In genomic region chr9:130766031-130766903, GRCh38 we compare ENCODE assay signal across 10 cellular contexts.
DNase-seq lines count a peak whose midpoint lies in the region; ATAC-seq, FAIRE-seq and TF ChIP-seq lines count a peak whose summit lies in the region.
"Had no signal": no experiment of that assay in that cellular context is flagged by ENCODE, and none has a peak within 500 bp of the region (broad histone marks: within the 10 kb centered on the region; RNA-seq: fewer than 3 reads in every experiment).

No MANE protein-coding gene starts in this region.

- DNase-seq in CD4-positive, alpha-beta T cell = no peak
- no peak for DNase-seq in endothelial cell of umbilical vein (ENCODE audit: low read depth, low spot score)
- no peak for DNase-seq in osteocyte (ENCODE audit: extremely low spot score, unreplicated experiment)
- no peak for DNase-seq in middle frontal gyrus (ENCODE audit: extremely low spot score, low spot score)
- no peak for DNase-seq in UCSD-AML1 (lab: John Stamatoyannopoulos, UW; ENCODE audit: unreplicated experiment)
- no peak for DNase-seq in NCI-H1930 (lab: John Stamatoyannopoulos, UW)
- DNase-seq: adrenal gland; stimulated activated CD4-positive, alpha-beta T cell treated with anti-CD3 and anti-CD28 coated beads, Interleukin-4, amount 100 ng/mL, for 4 hours had no signal

- H3K9me3 ChIP-seq in CD4-positive, alpha-beta T cell (ENCODE audit: control insufficient read depth, low read length) = no peaks in the 10 kb centered on the region
- no peaks in the 10 kb centered on the region for H3K9me3 ChIP-seq in endothelial cell of umbilical vein (replicated peaks; ENCODE audit: control insufficient read depth, insufficient read depth, low read length)
- H3K9me3 ChIP-seq: adrenal gland had no signal

- H3K4me2 ChIP-seq in endothelial cell of umbilical vein (ENCODE audit: insufficient read depth, low read length) = peak overlapping the region; percentile 77

- CTCF ChIA-PET in CD4-positive, alpha-beta T cell (lab: Charles Lee) = no interaction called here
- CTCF ChIA-PET in endothelial cell of umbilical vein (lab: Charles Lee) = interaction anchor here (1.7 to 2.5 kb wide), 2 partner anchors 10 to 65 kb away, joined by 8 to 9 read pairs; no protein-coding TSS in a partner anchor

- H3K4me1 Mint-ChIP-seq in CD4-positive, alpha-beta T cell (ENCODE audit: low read depth) = peaks cover 52% of the 10 kb centered on the region
- H3K4me1 Mint-ChIP-seq in IgD-negative memory B cell (peaks cover 23 to 40% (median 34%) of the 10 kb centered on the region in 3 donors), osteocyte (ENCODE audit: unreplicated experiment) (peaks cover 50% of the 10 kb centered on the region)

- no peak for TF ChIP-seq POLR2A in endothelial cell of umbilical vein (IDR thresholded peaks at IDR 0.05; ENCODE audit: low read depth, low read length)

- H3K27me3 ChIP-seq in CD4-positive, alpha-beta T cell (ENCODE audit: control insufficient read depth, insufficient read depth, low read length) = no peaks in the 10 kb centered on the region
- H3K27me3 ChIP-seq in endothelial cell of umbilical vein (ENCODE audit: control insufficient read depth in 2 of 2, insufficient read depth in 2 of 2, low read length in 2 of 2) = no peaks in the 10 kb centered on the region
- H3K27me3 ChIP-seq: adrenal gland had no signal

- H3K27ac ChIP-seq in CD4-positive, alpha-beta T cell (ENCODE audit: low read depth, low read length) = no peak overlapping the region
- H3K27ac ChIP-seq in endothelial cell of umbilical vein (ENCODE audit: insufficient read depth, low read depth, low read length) = peak overlapping the region; percentile 97

- no peak for FAIRE-seq in endothelial cell of umbilical vein (lab: Jason Lieb, UNC)

- no peak for TF ChIP-seq CTCF in CD4-positive, alpha-beta T cell (IDR thresholded peaks at IDR 0.05)
- TF ChIP-seq CTCF in endothelial cell of umbilical vein (IDR thresholded peaks at IDR 0.05; ENCODE audit: extremely low read depth in 1 of 2, insufficient read depth in 1 of 2, low read depth in 1 of 2, low read length in 2 of 2) (no peak), osteocyte (IDR thresholded peaks at IDR 0.05) (no peak)

- H3K4me1 ChIP-seq in endothelial cell of umbilical vein (ENCODE audit: control insufficient read depth, extremely low read depth, insufficient read depth, low read length) = peaks cover 46% of the 10 kb centered on the region

- no peaks in the 10 kb centered on the region for H3K9me3 Mint-ChIP-seq in CD4-positive, alpha-beta T cell
- H3K9me3 Mint-ChIP-seq in IgD-negative memory B cell (no peaks in the 10 kb centered on the region), osteocyte (ENCODE audit: unreplicated experiment) (no peaks in the 10 kb centered on the region)

- H3K36me3 Mint-ChIP-seq in CD4-positive, alpha-beta T cell (ENCODE audit: low read depth) = no peaks in the 10 kb centered on the region
- H3K36me3 Mint-ChIP-seq in IgD-negative memory B cell (no peaks in the 10 kb centered on the region), osteocyte (ENCODE audit: unreplicated experiment) (no peaks in the 10 kb centered on the region)

- no TSS peak for BruUV-seq in endothelial cell of umbilical vein (replicated peaks; lab: Mats Ljungman, UMichigan)

- no peaks in the 10 kb centered on the region for H3K36me3 ChIP-seq in endothelial cell of umbilical vein (ENCODE audit: control insufficient read depth in 2 of 2, extremely low read depth in 1 of 2, insufficient read depth in 2 of 2, low read length in 2 of 2)
- H3K36me3 ChIP-seq: adrenal gland had no signal

- no peaks in the 10 kb centered on the region for H3K9me1 ChIP-seq in endothelial cell of umbilical vein (replicated peaks; ENCODE audit: control insufficient read depth, extremely low read depth, insufficient read depth, low read length)

- peak overlapping the region; percentile 84 for H3K9ac ChIP-seq in endothelial cell of umbilical vein (replicated peaks; ENCODE audit: extremely low read depth, insufficient read depth, low read length)

- peaks cover 53% of the 10 kb centered on the region for H3K79me2 ChIP-seq in endothelial cell of umbilical vein (ENCODE audit: control insufficient read depth, insufficient read depth, low read length)

- no peak overlapping the region for H2AFZ ChIP-seq in endothelial cell of umbilical vein (ENCODE audit: low read depth, low read length)

- intact Hi-C loops in CD4-positive, alpha-beta T cell (cut with DNase I, micrococcal nuclease) = no loop called here
- intact Hi-C loops in endothelial cell of umbilical vein (cut with micrococcal nuclease) = loop anchor here (5.0 kb wide), 1 partner anchor 81 kb away; no protein-coding TSS in a partner anchor

- H3K27me3 Mint-ChIP-seq in CD4-positive, alpha-beta T cell = no peaks in the 10 kb centered on the region
- H3K27me3 Mint-ChIP-seq in IgD-negative memory B cell = no peaks in the 10 kb centered on the region
- H3K27me3 Mint-ChIP-seq in osteocyte (ENCODE audit: unreplicated experiment) = no peaks in the 10 kb centered on the region

- POLR2A ChIA-PET in CD4-positive, alpha-beta T cell (lab: Charles Lee) = no interaction called here
- POLR2A ChIA-PET in endothelial cell of umbilical vein (lab: Charles Lee) = no interaction called here

- dilution Hi-C loops in endothelial cell of umbilical vein (cut with MboI; ENCODE audit: extremely low pct_ligation_motif_present, low sequenced_read_pairs) = no loop called here

- peak overlapping the region in 1 of 3 experiments; percentile 20 for H3K4me3 ChIP-seq in endothelial cell of umbilical vein (replicated peaks in 1 of 3; ENCODE audit: insufficient read depth in 1 of 3, low read depth in 1 of 3, low read length in 3 of 3)
- H3K4me3 ChIP-seq: adrenal gland had no signal

- H3K27ac Mint-ChIP-seq in CD4-positive, alpha-beta T cell = peak overlapping the region; percentile 57
- H3K27ac Mint-ChIP-seq in IgD-negative memory B cell (peak overlapping the region in 2 of 3 donors; percentile 63 to 65), osteocyte (ENCODE audit: unreplicated experiment) (peak overlapping the region; percentile 42)

- H4K20me1 ChIP-seq in endothelial cell of umbilical vein (replicated peaks; ENCODE audit: control insufficient read depth, extremely low read depth, insufficient read depth, low read length) = no peaks in the 10 kb centered on the region

- no peak overlapping the region for H3K4me3 Mint-ChIP-seq in CD4-positive, alpha-beta T cell
- peak overlapping the region in 1 of 4 donors; percentile 67 for H3K4me3 Mint-ChIP-seq in IgD-negative memory B cell
- H3K4me3 Mint-ChIP-seq in osteocyte (ENCODE audit: unreplicated experiment) = no peak overlapping the region

- no peak for ATAC-seq in CD4-positive, alpha-beta T cell (ENCODE audit: poor library complexity)
- no peak for ATAC-seq in HG03039 (IDR thresholded peaks at IDR 0.05; ENCODE audit: unreplicated experiment)

TF ChIP-seq in endothelial cell of umbilical vein, 7 proteins besides CTCF, POLR2A, EP300 and RAD21:
- TF ChIP-seq EZH2 (IDR thresholded peaks at IDR 0.05; ENCODE audit: borderline replicate concordance, low read depth, low read length, severe bottlenecking) = no peak
- TF ChIP-seq GATA2 (IDR thresholded peaks at IDR 0.05; ENCODE audit: insufficient read depth, insufficient read length, low read depth, low read length) = no peak
- TF ChIP-seq JUN (IDR thresholded peaks at IDR 0.05; ENCODE audit: borderline replicate concordance, insufficient read depth, insufficient read length, low read depth) = no peak
- no peak for TF ChIP-seq FOS (IDR thresholded peaks at IDR 0.05; ENCODE audit: borderline replicate concordance, insufficient read depth, low read length)
- TF ChIP-seq POLR2AphosphoS5 (IDR thresholded peaks at IDR 0.05; ENCODE audit: insufficient read depth, low read depth, low read length) = no peak
- no peak for TF ChIP-seq MYC (IDR thresholded peaks at IDR 0.05; ENCODE audit: low read depth, low read length)
- TF ChIP-seq, protein P1, sequence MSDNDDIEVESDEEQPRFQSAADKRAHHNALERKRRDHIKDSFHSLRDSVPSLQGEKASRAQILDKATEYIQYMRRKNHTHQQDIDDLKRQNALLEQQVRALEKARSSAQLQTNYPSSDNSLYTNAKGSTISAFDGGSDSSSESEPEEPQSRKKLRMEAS (IDR thresholded peaks at IDR 0.05; ENCODE audit: insufficient read depth, insufficient read length) = no peak
